22 cellular contexts compared by ENCODE assay signal in genomic region chr21:42755031-42755665, GRCh38.
"Had no signal": no experiment of that assay in that cellular context is flagged by ENCODE, and none has a peak within 500 bp of the region (broad histone marks: within the 10 kb centered on the region; RNA-seq: fewer than 3 reads in every experiment).

No MANE protein-coding gene starts in this region.

- H3K27me3 Mint-ChIP-seq: natural killer cell treated with Interleukin-12 subunit alpha and Interleukin-12 subunit beta and Interleukin-15 and Interleukin-18, amount 100 ng/mL, for 72 hours; type B pancreatic cell had no signal

- H3K9me3 Mint-ChIP-seq: effector memory CD8-positive, alpha-beta T cell; immature natural killer cell; memory B cell; natural killer cell treated with Interleukin-12 subunit alpha and Interleukin-12 subunit beta and Interleukin-15 and Interleukin-18, amount 100 ng/mL, for 72 hours; type B pancreatic cell had no signal

- H3K4me1 ChIP-seq: gastrocnemius medialis, lower lobe of right lung, right atrium auricular region, suprapubic skin, thyroid gland had no signal

- H3K36me3 Mint-ChIP-seq: immature natural killer cell; memory B cell; natural killer cell treated with Interleukin-12 subunit alpha and Interleukin-12 subunit beta and Interleukin-15 and Interleukin-18, amount 100 ng/mL, for 72 hours; type B pancreatic cell had no signal

- H3K27ac ChIP-seq: dorsolateral prefrontal cortex, epithelial cell of prostate, esophagus muscularis mucosa, gastrocnemius medialis, left ventricle myocardium inferior, lower lobe of right lung, right atrium auricular region, sigmoid colon, skin epidermis, suprapubic skin, thyroid gland had no signal

- ATAC-seq: effector memory CD8-positive, alpha-beta T cell; gastrocnemius medialis; lower lobe of right lung; natural killer cell treated with Interleukin-12 subunit alpha and Interleukin-12 subunit beta and Interleukin-15 and Interleukin-18, amount 100 ng/mL, for 72 hours; stimulated activated naive CD8-positive, alpha-beta T cell treated with anti-CD3 and anti-CD28 coated beads, Interleukin-15, Interleukin-2, amounts not matched to agents 100 U/mL and 50 U/mL, for 24 hours had no signal

- H3K4me3 Mint-ChIP-seq: effector memory CD8-positive, alpha-beta T cell; immature natural killer cell; memory B cell; natural killer cell treated with Interleukin-12 subunit alpha and Interleukin-12 subunit beta and Interleukin-15 and Interleukin-18, amount 100 ng/mL, for 72 hours; type B pancreatic cell had no signal

- DNase-seq: cortex of kidney; effector memory CD8-positive, alpha-beta T cell; gastrocnemius medialis; immature natural killer cell; left cardiac atrium; left ventricle myocardium inferior; lower lobe of right lung; midbrain; sigmoid colon; stimulated activated CD4-positive, alpha-beta T cell treated with anti-CD3 and anti-CD28 coated beads, Interleukin-12 subunit alpha, Interleukin-12 subunit beta, amount 100 ng/mL, for 4 hours; stimulated activated CD4-positive, alpha-beta T cell treated with anti-CD3 and anti-CD28 coated beads, Interleukin-2, amount 100 ng/mL, for 48 hours; stimulated activated naive CD8-positive, alpha-beta T cell treated with anti-CD3 and anti-CD28 coated beads, Interleukin-15, Interleukin-2, amounts not matched to agents 100 U/mL and 50 U/mL, for 24 hours; thyroid gland had no signal

- H3K9me3 ChIP-seq: esophagus muscularis mucosa, gastrocnemius medialis, left ventricle myocardium inferior, lower lobe of right lung, right atrium auricular region, sigmoid colon, suprapubic skin, thyroid gland had no signal

- H3K4me1 Mint-ChIP-seq: immature natural killer cell had no signal

- H3K27me3 ChIP-seq: dorsolateral prefrontal cortex, esophagus muscularis mucosa, gastrocnemius medialis, right atrium auricular region, sigmoid colon, suprapubic skin, thyroid gland had no signal

- H3K36me3 ChIP-seq: gastrocnemius medialis, lower lobe of right lung, right atrium auricular region, suprapubic skin, thyroid gland had no signal

- H3K4me3 ChIP-seq: dorsolateral prefrontal cortex, esophagus muscularis mucosa, gastrocnemius medialis, left ventricle myocardium inferior, lower lobe of right lung, right atrium auricular region, sigmoid colon, skin epidermis, suprapubic skin, thyroid gland had no signal

- H3K27ac Mint-ChIP-seq: effector memory CD8-positive, alpha-beta T cell; immature natural killer cell; memory B cell; natural killer cell treated with Interleukin-12 subunit alpha and Interleukin-12 subunit beta and Interleukin-15 and Interleukin-18, amount 100 ng/mL, for 72 hours; type B pancreatic cell had no signal
